ENCODE assay signal across 9 cellular contexts in genomic region chr11:58675344-58676155, GRCh38. TPM values are rescaled to one million over a fixed set of nuclear protein-coding genes. Genes with fewer than 3 reads are reported as not detected.
DNase-seq lines count a peak whose midpoint lies in the region; ATAC-seq lines count a peak whose summit lies in the region.
"Had no signal": no experiment of that assay in that cellular context is flagged by ENCODE, and none has a peak within 500 bp of the region (broad histone marks: within the 10 kb centered on the region; RNA-seq: fewer than 3 reads in every experiment).

No MANE protein-coding gene starts in this region.

- no peak overlapping the region for H3K4me3 Mint-ChIP-seq in natural killer cell treated with Interleukin-12 subunit alpha and Interleukin-12 subunit beta and Interleukin-15 and Interleukin-18, amount 100 ng/mL, for 72 hours
- no peak overlapping the region for H3K4me3 Mint-ChIP-seq in stimulated activated memory B cell treated with anti-CD40 and anti-IgM and Interleukin-4, amounts not matched to agents 10 μg/mL and 1 μg/mL and 100 μg/mL, for 72 hours

- peaks cover 11 to 23% of the 10 kb centered on the region in 2 donors for H3K27me3 Mint-ChIP-seq in natural killer cell treated with Interleukin-12 subunit alpha and Interleukin-12 subunit beta and Interleukin-15 and Interleukin-18, amount 100 ng/mL, for 72 hours
- peaks cover 16% of the 10 kb centered on the region for H3K27me3 Mint-ChIP-seq in stimulated activated memory B cell treated with anti-CD40 and anti-IgM and Interleukin-4, amounts not matched to agents 10 μg/mL and 1 μg/mL and 100 μg/mL, for 72 hours

- peak; percentile 68 for ATAC-seq in GM18870 (IDR thresholded peaks at IDR 0.05; ENCODE audit: unreplicated experiment)
- peak; percentile 93 for ATAC-seq in HG03139 (IDR thresholded peaks at IDR 0.05; ENCODE audit: unreplicated experiment)
- peak; percentile 83 for ATAC-seq in esophagus mucosa
- peak; percentile 64 to 82 for ATAC-seq in natural killer cell treated with Interleukin-12 subunit alpha and Interleukin-12 subunit beta and Interleukin-15 and Interleukin-18, amount 100 ng/mL, for 72 hours
- peak; percentile 78 for ATAC-seq in stimulated activated memory B cell treated with anti-CD40 and anti-IgM and Interleukin-4, amounts not matched to agents 10 μg/mL and 1 μg/mL and 100 μg/mL, for 72 hours

- H3K36me3 Mint-ChIP-seq in natural killer cell treated with Interleukin-12 subunit alpha and Interleukin-12 subunit beta and Interleukin-15 and Interleukin-18, amount 100 ng/mL, for 72 hours, result no peaks in the 10 kb centered on the region
- H3K36me3 Mint-ChIP-seq in stimulated activated memory B cell treated with anti-CD40 and anti-IgM and Interleukin-4, amounts not matched to agents 10 μg/mL and 1 μg/mL and 100 μg/mL, for 72 hours, result no peaks in the 10 kb centered on the region

- no peak overlapping the region for H3K27ac Mint-ChIP-seq in natural killer cell treated with Interleukin-12 subunit alpha and Interleukin-12 subunit beta and Interleukin-15 and Interleukin-18, amount 100 ng/mL, for 72 hours
- no peak overlapping the region for H3K27ac Mint-ChIP-seq in stimulated activated memory B cell treated with anti-CD40 and anti-IgM and Interleukin-4, amounts not matched to agents 10 μg/mL and 1 μg/mL and 100 μg/mL, for 72 hours

- H3K9me3 Mint-ChIP-seq in natural killer cell treated with Interleukin-12 subunit alpha and Interleukin-12 subunit beta and Interleukin-15 and Interleukin-18, amount 100 ng/mL, for 72 hours, result no peaks in the 10 kb centered on the region
- no peaks in the 10 kb centered on the region for H3K9me3 Mint-ChIP-seq in stimulated activated memory B cell treated with anti-CD40 and anti-IgM and Interleukin-4, amounts not matched to agents 10 μg/mL and 1 μg/mL and 100 μg/mL, for 72 hours

- H3K4me1 Mint-ChIP-seq in natural killer cell treated with Interleukin-12 subunit alpha and Interleukin-12 subunit beta and Interleukin-15 and Interleukin-18, amount 100 ng/mL, for 72 hours (ENCODE audit: low read depth in 2 of 2), result no peaks in the 10 kb centered on the region
- H3K4me1 Mint-ChIP-seq in stimulated activated memory B cell treated with anti-CD40 and anti-IgM and Interleukin-4, amounts not matched to agents 10 μg/mL and 1 μg/mL and 100 μg/mL, for 72 hours, result no peaks in the 10 kb centered on the region

- DNase-seq in CD1c-positive myeloid dendritic cell (ENCODE audit: extremely low spot score) (peak; percentile 56), NOMO-1 treated with DMSO at 0.1 percent for 48 hours (lab: John Stamatoyannopoulos, UW; ENCODE audit: unreplicated experiment) (peak; percentile 17)
- DNase-seq in activated CD8-positive, alpha-beta memory T cell treated with anti-CD3 and anti-CD28 coated beads, Interleukin-2, amount 50 U/mL, for 24 hours (ENCODE audit: extremely low read depth), result peak; percentile 51
- peak; percentile 80 for DNase-seq in natural killer cell treated with Interleukin-12 subunit alpha and Interleukin-12 subunit beta and Interleukin-15 and Interleukin-18, amount 100 ng/mL, for 72 hours (ENCODE audit: low spot score)

RNA-seq across cellular contexts. Expression of gene CNTF, which starts 53.1 kb away (rescaled TPM):
- total RNA-seq in esophagus mucosa, result 0.76 TPM
- 1 to 10 TPM; 4.7 to 6.3 TPM for total RNA-seq in natural killer cell treated with Interleukin-12 subunit alpha and Interleukin-12 subunit beta and Interleukin-15 and Interleukin-18, amount 100 ng/mL, for 72 hours

RNA-seq across cellular contexts. Expression of gene GLYAT, which starts 56.2 kb away (rescaled TPM):
- not detected for total RNA-seq in esophagus mucosa
- not detected for total RNA-seq in natural killer cell treated with Interleukin-12 subunit alpha and Interleukin-12 subunit beta and Interleukin-15 and Interleukin-18, amount 100 ng/mL, for 72 hours
- total RNA-seq: activated CD8-positive, alpha-beta memory T cell treated with anti-CD3 and anti-CD28 coated beads for 36 hours had no signal

Comparison
In these comparisons a context has a peak if more than half of its experiments do, and no peak if none do; other contexts are left out.
1. Peak in every context shown above with its lines: DNase-seq and ATAC-seq.
2. DNase-seq: peak in every context shown above with its lines; median percentile 80 in natural killer cell treated with Interleukin-12 subunit alpha and Interleukin-12 subunit beta and Interleukin-15 and Interleukin-18, amount 100 ng/mL, for 72 hours; 56 in CD1c-positive myeloid dendritic cell; 51 in activated CD8-positive, alpha-beta memory T cell treated with anti-CD3 and anti-CD28 coated beads, Interleukin-2, amount 50 U/mL, for 24 hours; 17 in NOMO-1 treated with DMSO at 0.1 percent for 48 hours.